In genomic region chr16:4307215-4308037, GRCh38 we compare ENCODE assay signal across 8 cellular contexts. TPM values are rescaled to one million over a fixed set of nuclear protein-coding genes. Genes with fewer than 3 reads are reported as not detected.
A peak's percentile ranks its signal among the peaks of the same experiment; 100 is the strongest.
DNase-seq lines count a peak whose midpoint lies in the region; ATAC-seq, FAIRE-seq and TF ChIP-seq lines count a peak whose summit lies in the region.

No MANE protein-coding gene starts in this region.

- peak; percentile 92 for ATAC-seq in HG02642 (IDR thresholded peaks at IDR 0.05; ENCODE audit: poor library complexity, unreplicated experiment)
- peak; percentile 92 for ATAC-seq in sciatic nerve

- DNase-seq in GM13976 (ENCODE audit: low spot score) (peak; percentile 99), NCI-H1436 (lab: John Stamatoyannopoulos, UW) (peak; percentile 96), T-helper 9 cell (peak; percentile 95), astrocyte of the spinal cord (ENCODE audit: low read depth, low spot score) (peak; percentile 95), iPS DF 19.7 (ENCODE audit: low read depth, low spot score) (peak; percentile 72), sciatic nerve (ENCODE audit: low spot score) (peak; percentile 95), urothelium cell line (ENCODE audit: low spot score) (no peak)

- no peak for FAIRE-seq in urothelium cell line (lab: Jason Lieb, UNC)

- in situ Hi-C loops in GM13976 (cut with MboI; ENCODE audit: low sequenced_read_pairs, unreplicated experiment) (no loop called here), astrocyte of the spinal cord (cut with HindIII; ENCODE audit: low sequenced_read_pairs) (no loop called here)

- no peak for TF ChIP-seq CTCF in GM13976 (IDR thresholded peaks at IDR 0.05; ENCODE audit: borderline replicate concordance, control extremely low read depth, extremely low read depth, insufficient read depth, missing control alignments)
- TF ChIP-seq CTCF in astrocyte of the spinal cord (IDR thresholded peaks at IDR 0.05; ENCODE audit: low read depth, low read length) = no peak

- H3K4me3 ChIP-seq in astrocyte of the spinal cord (ENCODE audit: low read depth, low read length) = peak overlapping the region; percentile 54

- intact Hi-C loops in sciatic nerve (cut with DNase I) = no loop called here

RNA-seq across cellular contexts. Expression of gene GLIS2, which starts 8.4 kb away (rescaled TPM):
- total RNA-seq in sciatic nerve = 39.4 TPM

RNA-seq across cellular contexts. Expression of gene TFAP4, which starts 34.6 kb away (rescaled TPM):
- total RNA-seq in sciatic nerve = 12.7 TPM

RNA-seq across cellular contexts. Expression of gene PAM16, which starts 43.7 kb away (rescaled TPM):
- 37.8 TPM for total RNA-seq in sciatic nerve
